ENCODE assay signal across 1 cellular context in the genomic region with DNA sequence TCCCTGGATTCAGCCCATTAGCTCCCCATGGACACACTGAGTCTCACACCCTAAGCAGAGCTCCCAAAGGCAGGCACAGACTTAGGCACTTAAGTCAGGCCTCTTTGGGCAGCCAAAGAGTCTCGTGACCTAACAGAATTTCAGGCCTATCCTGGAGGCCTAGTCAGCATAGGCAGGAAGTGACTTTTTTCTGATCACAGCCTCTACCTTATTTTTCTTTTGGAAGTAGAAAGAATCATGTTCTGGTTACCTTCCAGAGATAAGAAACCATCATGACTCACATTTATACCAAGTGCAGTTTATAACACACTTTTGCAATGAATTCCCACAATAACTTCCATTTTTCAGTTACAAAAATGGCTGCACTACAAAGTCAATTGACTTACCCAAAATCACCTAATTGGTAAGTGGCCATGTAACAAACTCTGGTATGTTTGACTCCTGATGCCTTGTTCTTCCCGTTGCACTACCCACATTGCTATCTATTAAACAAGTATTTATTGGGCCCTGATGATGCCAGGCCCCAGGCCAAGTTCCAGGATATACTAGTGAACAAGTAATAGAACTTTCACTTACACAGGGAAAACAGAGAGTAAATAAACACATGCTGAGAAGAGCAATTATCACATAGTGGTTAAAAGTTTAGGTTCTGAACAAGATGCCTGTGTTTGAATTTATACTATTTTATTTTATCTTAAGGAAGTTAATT.
A peak's percentile ranks its signal among the peaks of the same experiment; 100 is the strongest.
TF ChIP-seq lines count a peak whose summit lies in the region.

No MANE protein-coding gene starts in this region.

TF ChIP-seq in K562, 482 proteins besides CTCF, POLR2A, EP300 and RAD21 (continued from another document and continues in another):
- TF ChIP-seq CHD7 (IDR thresholded peaks at IDR 0.05; ENCODE audit: low read depth, low read length), result no peak
- no peak for TF ChIP-seq CREB3L1 (IDR thresholded peaks at IDR 0.05; ENCODE audit: borderline replicate concordance, low read depth)
- no peak for TF ChIP-seq NR4A1 (CRISPR knock-in tag; IDR thresholded peaks at IDR 0.05)
- TF ChIP-seq NR4A1 (tag; IDR thresholded peaks at IDR 0.05), result no peak
- TF ChIP-seq SP2 (IDR thresholded peaks at IDR 0.05; ENCODE audit: extremely low read depth, low read depth, low read length, poor library complexity, severe bottlenecking), result no peak
- TF ChIP-seq SIN3B (IDR thresholded peaks at IDR 0.05; ENCODE audit: low read depth), result no peak
- no peak for TF ChIP-seq RFX5 (IDR thresholded peaks at IDR 0.05; ENCODE audit: low read depth, low read length)
- no peak for TF ChIP-seq ZNF217 (CRISPR knock-in tag; IDR thresholded peaks at IDR 0.05)
- no peak for TF ChIP-seq FOXJ2 (tag; IDR thresholded peaks at IDR 0.05)
- TF ChIP-seq TOE1 (IDR thresholded peaks at IDR 0.05; ENCODE audit: borderline replicate concordance), result peak; percentile 43; the same call in 1 of the 2 replicates
- no peak for TF ChIP-seq TOE1 (CRISPR knock-in tag; IDR thresholded peaks at IDR 0.05; ENCODE audit: borderline replicate concordance, low read depth)
- TF ChIP-seq RBM15 (IDR thresholded peaks at IDR 0.05; ENCODE audit: insufficient read depth, low read length), result no peak
- no peak for TF ChIP-seq HMGN3 (IDR thresholded peaks at IDR 0.05; ENCODE audit: borderline replicate concordance, extremely low read depth, insufficient read length, low read depth, low read length)
- TF ChIP-seq, protein P1, sequence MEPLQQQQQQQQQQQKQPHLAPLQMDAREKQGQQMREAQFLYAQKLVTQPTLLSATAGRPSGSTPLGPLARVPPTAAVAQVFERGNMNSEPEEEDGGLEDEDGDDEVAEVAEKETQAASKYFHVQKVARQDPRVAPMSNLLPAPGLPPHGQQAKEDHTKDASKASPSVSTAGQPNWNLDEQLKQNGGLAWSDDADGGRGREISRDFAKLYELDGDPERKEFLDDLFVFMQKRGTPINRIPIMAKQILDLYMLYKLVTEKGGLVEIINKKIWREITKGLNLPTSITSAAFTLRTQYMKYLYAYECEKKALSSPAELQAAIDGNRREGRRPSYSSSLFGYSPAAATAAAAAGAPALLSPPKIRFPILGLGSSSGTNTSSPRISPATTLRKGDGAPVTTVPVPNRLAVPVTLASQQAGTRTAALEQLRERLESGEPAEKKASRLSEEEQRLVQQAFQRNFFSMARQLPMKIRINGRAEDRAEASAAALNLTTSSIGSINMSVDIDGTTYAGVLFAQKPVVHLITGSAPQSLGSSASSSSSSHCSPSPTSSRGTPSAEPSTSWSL (CRISPR knock-in tag; IDR thresholded peaks at IDR 0.05; ENCODE audit: borderline replicate concordance), result no peak
- TF ChIP-seq NFIC (IDR thresholded peaks at IDR 0.05), result no peak
- TF ChIP-seq CHD4 (IDR thresholded peaks at IDR 0.05; ENCODE audit: insufficient read depth, insufficient replicate concordance, low read depth, low read length, poor library complexity, severe bottlenecking), result peak; percentile 14
- TF ChIP-seq NONO (IDR thresholded peaks at IDR 0.05; ENCODE audit: low read depth in 2 of 2, low read length in 1 of 2), result no peak
- TF ChIP-seq, protein P2, sequence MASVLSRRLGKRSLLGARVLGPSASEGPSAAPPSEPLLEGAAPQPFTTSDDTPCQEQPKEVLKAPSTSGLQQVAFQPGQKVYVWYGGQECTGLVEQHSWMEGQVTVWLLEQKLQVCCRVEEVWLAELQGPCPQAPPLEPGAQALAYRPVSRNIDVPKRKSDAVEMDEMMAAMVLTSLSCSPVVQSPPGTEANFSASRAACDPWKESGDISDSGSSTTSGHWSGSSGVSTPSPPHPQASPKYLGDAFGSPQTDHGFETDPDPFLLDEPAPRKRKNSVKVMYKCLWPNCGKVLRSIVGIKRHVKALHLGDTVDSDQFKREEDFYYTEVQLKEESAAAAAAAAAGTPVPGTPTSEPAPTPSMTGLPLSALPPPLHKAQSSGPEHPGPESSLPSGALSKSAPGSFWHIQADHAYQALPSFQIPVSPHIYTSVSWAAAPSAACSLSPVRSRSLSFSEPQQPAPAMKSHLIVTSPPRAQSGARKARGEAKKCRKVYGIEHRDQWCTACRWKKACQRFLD (CRISPR knock-in tag; IDR thresholded peaks at IDR 0.05), result peak; percentile 68; the same call in 1 of the 2 replicates
- TF ChIP-seq, protein P3, sequence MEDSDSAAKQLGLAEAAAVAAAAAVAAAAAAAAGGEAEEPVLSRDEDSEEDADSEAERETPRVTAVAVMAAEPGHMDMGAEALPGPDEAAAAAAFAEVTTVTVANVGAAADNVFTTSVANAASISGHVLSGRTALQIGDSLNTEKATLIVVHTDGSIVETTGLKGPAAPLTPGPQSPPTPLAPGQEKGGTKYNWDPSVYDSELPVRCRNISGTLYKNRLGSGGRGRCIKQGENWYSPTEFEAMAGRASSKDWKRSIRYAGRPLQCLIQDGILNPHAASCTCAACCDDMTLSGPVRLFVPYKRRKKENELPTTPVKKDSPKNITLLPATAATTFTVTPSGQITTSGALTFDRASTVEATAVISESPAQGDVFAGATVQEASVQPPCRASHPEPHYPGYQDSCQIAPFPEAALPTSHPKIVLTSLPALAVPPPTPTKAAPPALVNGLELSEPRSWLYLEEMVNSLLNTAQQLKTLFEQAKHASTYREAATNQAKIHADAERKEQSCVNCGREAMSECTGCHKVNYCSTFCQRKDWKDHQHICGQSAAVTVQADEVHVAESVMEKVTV (CRISPR knock-in tag; IDR thresholded peaks at IDR 0.05), result no peak
- TF ChIP-seq ZNF695 (CRISPR knock-in tag; IDR thresholded peaks at IDR 0.05), result no peak
- TF ChIP-seq HMBOX1 (IDR thresholded peaks at IDR 0.05), result peak; percentile 13; the same call in 1 of the 2 replicates
- no peak for TF ChIP-seq TARDBP (IDR thresholded peaks at IDR 0.05)
- TF ChIP-seq HDAC2 (IDR thresholded peaks at IDR 0.05), result no peak
- TF ChIP-seq MAZ (CRISPR knock-in tag; conservative IDR thresholded peaks at IDR 0.05 in 1 of 2, IDR thresholded peaks at IDR 0.05 in 1 of 2), result no peak
- no peak for TF ChIP-seq ZNF23 (CRISPR knock-in tag; IDR thresholded peaks at IDR 0.05)
- no peak for TF ChIP-seq GABPB2 (CRISPR knock-in tag; conservative IDR thresholded peaks at IDR 0.05)
